11 cellular contexts compared by ENCODE assay signal in the genomic region with DNA sequence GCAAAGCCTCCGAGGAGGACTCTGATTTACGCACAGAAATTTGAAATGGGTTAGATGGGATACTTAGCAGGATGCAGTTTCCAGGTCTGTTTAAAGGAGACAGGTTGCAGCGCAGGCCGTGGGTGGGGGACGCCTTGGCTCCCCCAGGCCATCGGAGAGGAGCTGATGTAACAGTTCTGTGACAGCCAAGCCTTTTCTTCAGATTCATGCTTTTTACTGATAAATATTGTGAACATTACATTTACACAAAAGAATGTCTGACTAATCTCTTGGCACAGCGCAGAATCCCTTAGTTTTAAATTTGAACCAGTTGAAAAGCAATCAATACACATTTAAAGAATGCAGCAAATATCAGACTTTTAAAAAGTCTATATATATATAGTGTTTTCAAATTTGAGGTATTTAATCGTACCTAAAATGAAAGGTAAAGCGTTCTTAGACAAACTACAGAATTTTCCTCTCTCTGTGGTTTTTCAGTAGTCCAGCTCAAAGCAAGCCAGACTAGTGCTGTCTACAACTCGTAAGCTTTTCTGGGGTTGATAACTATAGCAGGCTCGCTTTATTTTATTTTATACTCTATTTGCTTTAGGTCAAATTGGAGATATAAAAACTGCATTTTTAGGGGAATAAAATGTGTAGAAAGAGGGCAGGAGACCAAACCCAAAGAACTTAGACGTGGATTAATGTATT.
DNase-seq lines count a peak whose midpoint lies in the region; ATAC-seq, FAIRE-seq and TF ChIP-seq lines count a peak whose summit lies in the region.
"Had no signal": no experiment of that assay in that cellular context is flagged by ENCODE, and none has a peak within 500 bp of the region (broad histone marks: within the 10 kb centered on the region; RNA-seq: fewer than 3 reads in every experiment).

No MANE protein-coding gene starts in this region.

- 42% methylated on average over 12 of the region's 12 CpGs for WGBS in suprapubic skin

- ATAC-seq in GM19023 (IDR thresholded peaks at IDR 0.05; ENCODE audit: unreplicated experiment), result no peak
- no peak for ATAC-seq in HG03565 (IDR thresholded peaks at IDR 0.05; ENCODE audit: unreplicated experiment)
- ATAC-seq: Panc1 had no signal

- no peak overlapping the region for H2AFZ ChIP-seq in Karpas-422 (ENCODE audit: low read length)

- no peak for TF ChIP-seq POLR2A in H54 (IDR thresholded peaks at IDR 0.05; ENCODE audit: low read depth, low read length)
- no peak for TF ChIP-seq POLR2A in suprapubic skin (IDR thresholded peaks at IDR 0.05)

- H3K4me2 ChIP-seq in Karpas-422 (ENCODE audit: low read depth, low read length, poor library complexity, severe bottlenecking), result no peak overlapping the region

- TF ChIP-seq CTCF in suprapubic skin (IDR thresholded peaks at IDR 0.05), result no peak

- no peaks in the 10 kb centered on the region for H4K20me1 ChIP-seq in Karpas-422 (ENCODE audit: insufficient read depth, low read depth, low read length)

- no peaks in the 10 kb centered on the region for H3K9me3 ChIP-seq in suprapubic skin
- H3K9me3 ChIP-seq in Karpas-422 (ENCODE audit: low read length), result no peaks in the 10 kb centered on the region

- H3K36me3 ChIP-seq in suprapubic skin (no peaks in the 10 kb centered on the region), Karpas-422 (ENCODE audit: insufficient read depth, low read length) (no peaks in the 10 kb centered on the region)

- no peak for TF ChIP-seq EP300 in suprapubic skin (IDR thresholded peaks at IDR 0.05)

- FAIRE-seq in H54 (lab: Jason Lieb, UNC), result peak; percentile 23

- H3K27ac ChIP-seq in suprapubic skin (peak overlapping the region; percentile 69), Karpas-422 (ENCODE audit: low read length) (no peak overlapping the region)

- DNase-seq in H54 (ENCODE audit: insufficient read length, low spot score) (no peak), astrocyte of the hippocampus (ENCODE audit: low read depth, low spot score) (peak; percentile 71), iris pigment epithelial cell (ENCODE audit: low read depth) (peak; percentile 88), suprapubic skin (ENCODE audit: low spot score in 2 of 2) (no peak), RKO (ENCODE audit: low spot score) (no peak), Karpas-422 (no peak)
- DNase-seq: activated naive CD8-positive, alpha-beta T cell treated with anti-CD3 and anti-CD28 coated beads for 36 hours; head of caudate nucleus had no signal

- H3K27me3 ChIP-seq in suprapubic skin (peaks cover 4% of the 10 kb centered on the region), Karpas-422 (ENCODE audit: low read length) (no peaks in the 10 kb centered on the region)

- H3K79me2 ChIP-seq in Karpas-422 (ENCODE audit: low read length), result no peaks in the 10 kb centered on the region

- H3K9ac ChIP-seq in Karpas-422 (ENCODE audit: low read length), result no peak overlapping the region

- H3K9me2 ChIP-seq in Karpas-422 (replicated peaks; ENCODE audit: insufficient read depth, low read length), result no peaks in the 10 kb centered on the region

- H3K4me3 ChIP-seq in suprapubic skin (peak overlapping the region; percentile 16), Karpas-422 (ENCODE audit: low read length) (no peak overlapping the region)

- H3K4me1 ChIP-seq in suprapubic skin, result peaks cover 5% of the 10 kb centered on the region
- no peaks in the 10 kb centered on the region for H3K4me1 ChIP-seq in Karpas-422 (ENCODE audit: low read length)

Comparison
In these comparisons a context has a peak if more than half of its experiments do, and no peak if none do; other contexts are left out.
1. DNase-seq: peak in astrocyte of the hippocampus (single experiment) and iris pigment epithelial cell (single experiment); none in H54 (single experiment), suprapubic skin (0 of 2), RKO (single experiment) and Karpas-422 (single experiment).